ENCODE assay signal across 8 cellular contexts in the genomic region with DNA sequence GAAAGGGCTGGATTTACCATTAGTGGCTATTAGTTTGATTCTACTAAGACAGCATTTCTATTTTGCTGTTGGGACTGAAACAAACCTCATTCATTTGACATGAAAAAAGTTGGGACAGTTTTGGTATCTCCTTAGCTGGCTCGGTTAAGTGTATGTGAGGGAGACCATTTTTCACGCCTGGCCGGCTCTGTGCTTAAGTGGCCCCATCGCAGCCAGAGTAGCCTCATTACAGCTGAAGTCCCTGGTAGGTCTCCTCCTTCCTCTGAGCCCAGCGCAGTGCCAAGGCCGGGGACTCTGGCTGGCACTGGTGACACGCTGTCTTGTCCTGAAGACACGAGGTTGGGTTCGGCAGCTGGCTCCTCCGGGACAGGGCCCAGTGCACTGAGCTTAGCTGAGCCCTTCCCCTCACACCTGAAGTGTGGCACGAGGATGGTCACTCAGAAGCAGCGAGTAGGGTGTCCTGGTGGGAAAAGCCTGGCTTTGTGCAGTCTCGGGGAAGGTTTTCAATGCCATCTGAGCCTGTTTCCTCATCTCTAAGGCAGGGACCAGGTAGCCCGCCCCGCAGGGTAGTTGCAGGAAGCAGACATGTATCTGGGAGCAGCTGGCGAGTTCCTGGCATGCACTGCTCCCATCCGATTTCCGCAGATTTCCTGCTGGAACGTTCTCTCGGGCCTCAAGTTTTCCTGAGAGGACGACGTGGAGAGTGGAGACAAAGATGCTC.
DNase-seq lines count a peak whose midpoint lies in the region; ATAC-seq and TF ChIP-seq lines count a peak whose summit lies in the region.

No MANE protein-coding gene starts in this region.

- no peak for TF ChIP-seq EP300 in gastroesophageal sphincter (IDR thresholded peaks at IDR 0.05)

- H3K36me3 Mint-ChIP-seq in WTC11 = no peaks in the 10 kb centered on the region

- peaks cover 27% of the 10 kb centered on the region for H3K27me3 Mint-ChIP-seq in WTC11 (ENCODE audit: low read depth)

- peak; percentile 4 for DNase-seq in stimulated activated CD4-positive, alpha-beta T cell treated with anti-CD3 and anti-CD28 coated beads, Interleukin-12 subunit alpha, Interleukin-12 subunit beta, amount 100 ng/mL, for 4 hours
- DNase-seq in stimulated activated CD4-positive, alpha-beta T cell treated with anti-CD3 and anti-CD28 coated beads, Interleukin-4, amount 100 ng/mL, for 24 hours = no peak
- DNase-seq in WTC11 (ENCODE audit: low spot score) (peak; percentile 26), GM13976 (ENCODE audit: low spot score) (no peak)
- DNase-seq in stimulated activated naive CD4-positive, alpha-beta T cell treated with Interleukin-2 at 50 U/mL for 16 hours (lab: John Stamatoyannopoulos, UW) = no peak

- H3K4me3 ChIP-seq in gastroesophageal sphincter = peak overlapping the region; percentile 68 to 87
- peak overlapping the region; percentile 91 to 97 (median 96) for H3K4me3 ChIP-seq in skeletal muscle tissue (ENCODE audit: low read length in 3 of 3)

- CTCF ChIA-PET in WTC11 (lab: Charles Lee) = interaction anchor here (0.7 to 2.3 kb wide), 22 partner anchors 8 to 516 kb away, joined by 3 to 11 read pairs (median 4); no protein-coding TSS in a partner anchor

- ATAC-seq in HG03095 (IDR thresholded peaks at IDR 0.05; ENCODE audit: unreplicated experiment) = peak; percentile 6
- ATAC-seq in WTC11 = no peak
- ATAC-seq in gastroesophageal sphincter = peak; percentile 14

- TF ChIP-seq CTCF in WTC11 (IDR thresholded peaks at IDR 0.05) = no peak
- no peak for TF ChIP-seq CTCF in gastroesophageal sphincter (IDR thresholded peaks at IDR 0.05)
- TF ChIP-seq CTCF in GM13976 (IDR thresholded peaks at IDR 0.05; ENCODE audit: borderline replicate concordance, control extremely low read depth, extremely low read depth, insufficient read depth, missing control alignments) = no peak

- no peak for TF ChIP-seq POLR2A in gastroesophageal sphincter (IDR thresholded peaks at IDR 0.05)

- 89 to 95% methylated on average over 3 to 4 of the region's 22 CpGs for WGBS in gastroesophageal sphincter (ENCODE audit: low coverage in 1 of 2), 2 donors

- H3K9me3 ChIP-seq in gastroesophageal sphincter = no peaks in the 10 kb centered on the region
- no peaks in the 10 kb centered on the region for H3K9me3 ChIP-seq in skeletal muscle tissue (ENCODE audit: control insufficient read depth in 3 of 3, low read length in 3 of 3)

- H3K36me3 ChIP-seq in gastroesophageal sphincter (no peaks in the 10 kb centered on the region), skeletal muscle tissue (ENCODE audit: control insufficient read depth in 3 of 3, insufficient read depth in 3 of 3, low read length in 3 of 3) (no peaks in the 10 kb centered on the region)

- H3K4me3 Mint-ChIP-seq in WTC11 = peak overlapping the region; percentile 59

- H3K4me1 ChIP-seq in gastroesophageal sphincter = peaks cover 0 to 27% (median 4%) of the 10 kb centered on the region in 3 donors
- H3K4me1 ChIP-seq in skeletal muscle tissue (ENCODE audit: control insufficient read depth in 3 of 3, insufficient read depth in 3 of 3, low read length in 3 of 3) = peaks cover 32 to 57% (median 53%) of the 10 kb centered on the region in 3 donors

- peak overlapping the region; percentile 94 to 99 (median 96) for H3K9ac ChIP-seq in skeletal muscle tissue (ENCODE audit: low read depth in 1 of 3, low read length in 3 of 3)

- in situ Hi-C loops in GM13976 (cut with MboI; ENCODE audit: low sequenced_read_pairs, unreplicated experiment) = no loop called here

- H3K4me1 Mint-ChIP-seq in WTC11 = peaks cover 23% of the 10 kb centered on the region

- peaks cover 9% of the 10 kb centered on the region for H3K9me3 Mint-ChIP-seq in WTC11

- H3K27me3 ChIP-seq in gastroesophageal sphincter = no peaks in the 10 kb centered on the region
- H3K27me3 ChIP-seq in skeletal muscle tissue (ENCODE audit: control insufficient read depth in 3 of 3, insufficient read depth in 3 of 3, low read length in 3 of 3) = no peaks in the 10 kb centered on the region

- H3K27ac Mint-ChIP-seq in WTC11 = no peak overlapping the region

- H3K27ac ChIP-seq in gastroesophageal sphincter = peak overlapping the region; percentile 79 to 96 (median 92)
- peak overlapping the region; percentile 97 for H3K27ac ChIP-seq in skeletal muscle tissue (ENCODE audit: low read depth, low read length)

- POLR2A ChIA-PET in WTC11 (lab: Charles Lee) = interaction anchor here (0.5 to 1.2 kb wide), 5 partner anchors 9 to 107 kb away, joined by 3 to 6 read pairs (median 3); no protein-coding TSS in a partner anchor

TF ChIP-seq in WTC11, 78 proteins besides CTCF, POLR2A, EP300 and RAD21:
- TF ChIP-seq, protein P1, sequence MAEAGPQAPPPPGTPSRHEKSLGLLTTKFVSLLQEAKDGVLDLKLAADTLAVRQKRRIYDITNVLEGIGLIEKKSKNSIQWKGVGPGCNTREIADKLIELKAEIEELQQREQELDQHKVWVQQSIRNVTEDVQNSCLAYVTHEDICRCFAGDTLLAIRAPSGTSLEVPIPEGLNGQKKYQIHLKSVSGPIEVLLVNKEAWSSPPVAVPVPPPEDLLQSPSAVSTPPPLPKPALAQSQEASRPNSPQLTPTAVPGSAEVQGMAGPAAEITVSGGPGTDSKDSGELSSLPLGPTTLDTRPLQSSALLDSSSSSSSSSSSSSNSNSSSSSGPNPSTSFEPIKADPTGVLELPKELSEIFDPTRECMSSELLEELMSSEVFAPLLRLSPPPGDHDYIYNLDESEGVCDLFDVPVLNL (CRISPR knock-in tag; IDR thresholded peaks at IDR 0.05; ENCODE audit: borderline replicate concordance, low read depth) = no peak
- TF ChIP-seq, protein P2, sequence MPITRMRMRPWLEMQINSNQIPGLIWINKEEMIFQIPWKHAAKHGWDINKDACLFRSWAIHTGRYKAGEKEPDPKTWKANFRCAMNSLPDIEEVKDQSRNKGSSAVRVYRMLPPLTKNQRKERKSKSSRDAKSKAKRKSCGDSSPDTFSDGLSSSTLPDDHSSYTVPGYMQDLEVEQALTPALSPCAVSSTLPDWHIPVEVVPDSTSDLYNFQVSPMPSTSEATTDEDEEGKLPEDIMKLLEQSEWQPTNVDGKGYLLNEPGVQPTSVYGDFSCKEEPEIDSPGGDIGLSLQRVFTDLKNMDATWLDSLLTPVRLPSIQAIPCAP (CRISPR knock-in tag; IDR thresholded peaks at IDR 0.05) = no peak
- TF ChIP-seq, protein P3, sequence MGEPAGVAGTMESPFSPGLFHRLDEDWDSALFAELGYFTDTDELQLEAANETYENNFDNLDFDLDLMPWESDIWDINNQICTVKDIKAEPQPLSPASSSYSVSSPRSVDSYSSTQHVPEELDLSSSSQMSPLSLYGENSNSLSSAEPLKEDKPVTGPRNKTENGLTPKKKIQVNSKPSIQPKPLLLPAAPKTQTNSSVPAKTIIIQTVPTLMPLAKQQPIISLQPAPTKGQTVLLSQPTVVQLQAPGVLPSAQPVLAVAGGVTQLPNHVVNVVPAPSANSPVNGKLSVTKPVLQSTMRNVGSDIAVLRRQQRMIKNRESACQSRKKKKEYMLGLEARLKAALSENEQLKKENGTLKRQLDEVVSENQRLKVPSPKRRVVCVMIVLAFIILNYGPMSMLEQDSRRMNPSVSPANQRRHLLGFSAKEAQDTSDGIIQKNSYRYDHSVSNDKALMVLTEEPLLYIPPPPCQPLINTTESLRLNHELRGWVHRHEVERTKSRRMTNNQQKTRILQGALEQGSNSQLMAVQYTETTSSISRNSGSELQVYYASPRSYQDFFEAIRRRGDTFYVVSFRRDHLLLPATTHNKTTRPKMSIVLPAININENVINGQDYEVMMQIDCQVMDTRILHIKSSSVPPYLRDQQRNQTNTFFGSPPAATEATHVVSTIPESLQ (CRISPR knock-in tag; IDR thresholded peaks at IDR 0.05) = no peak

Comparison
In these comparisons a context has a peak if more than half of its experiments do, and no peak if none do; other contexts are left out.
1. DNase-seq: peak in stimulated activated CD4-positive, alpha-beta T cell treated with anti-CD3 and anti-CD28 coated beads, Interleukin-12 subunit alpha, Interleukin-12 subunit beta, amount 100 ng/mL, for 4 hours (single experiment) and WTC11 (single experiment); none in stimulated activated CD4-positive, alpha-beta T cell treated with anti-CD3 and anti-CD28 coated beads, Interleukin-4, amount 100 ng/mL, for 24 hours (single experiment), stimulated activated naive CD4-positive, alpha-beta T cell treated with Interleukin-2 at 50 U/mL for 16 hours (single experiment) and GM13976 (single experiment).